2 cellular contexts compared by ENCODE assay signal in the genomic region with DNA sequence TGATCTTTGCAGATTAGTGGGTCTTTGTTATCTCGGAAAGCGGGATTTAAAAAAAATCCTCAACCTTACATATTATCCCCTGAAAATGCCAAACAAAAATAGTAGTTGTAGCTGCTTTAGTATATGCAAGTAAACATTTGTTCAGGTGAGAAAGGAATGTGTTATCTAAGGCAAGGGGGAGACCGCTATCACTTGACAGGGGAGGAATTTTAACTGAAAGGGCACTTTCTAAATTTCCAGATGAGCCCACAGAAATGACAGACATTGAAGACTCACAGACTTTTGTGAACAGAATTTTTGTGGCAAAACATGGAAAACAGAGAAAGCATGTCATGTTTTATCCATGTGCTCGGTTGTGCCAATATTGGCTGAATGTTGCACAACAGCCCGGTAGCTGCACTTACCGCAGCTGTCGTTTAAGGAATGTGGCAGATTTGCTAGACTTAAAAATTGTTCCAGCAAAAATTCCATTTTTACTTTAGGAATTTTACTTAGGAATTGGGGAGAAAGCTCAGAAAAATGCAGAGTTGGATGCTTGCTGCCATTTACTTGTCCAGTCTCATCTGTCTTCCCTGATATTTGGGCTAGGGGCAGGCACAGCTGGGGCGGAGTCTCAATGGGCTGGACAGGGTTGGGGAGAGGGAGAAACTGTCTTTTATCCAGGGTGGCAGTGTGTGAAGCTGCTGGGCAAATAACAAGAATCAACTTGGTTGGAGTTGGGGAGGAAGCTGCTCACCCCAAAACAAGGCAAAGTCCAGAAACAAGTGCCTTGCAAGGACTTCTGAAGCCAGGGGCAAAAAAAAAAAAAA.
TF ChIP-seq lines count a peak whose summit lies in the region.

No MANE protein-coding gene starts in this region.

TF ChIP-seq in IMR-90, 13 proteins besides CTCF, POLR2A, EP300 and RAD21:
- no peak for TF ChIP-seq RCOR1 (IDR thresholded peaks at IDR 0.05; ENCODE audit: insufficient replicate concordance, low read length)
- TF ChIP-seq CEBPB (IDR thresholded peaks at IDR 0.05; ENCODE audit: low read depth, low read length) = peak; percentile 94

TF ChIP-seq in K562, 482 proteins besides CTCF, POLR2A, EP300 and RAD21:
- no peak for TF ChIP-seq TRIM24 (IDR thresholded peaks at IDR 0.05)
- no peak for TF ChIP-seq ZC3H11A (IDR thresholded peaks at IDR 0.05; ENCODE audit: low read depth, low read length)
- no peak for TF ChIP-seq STAT5B (CRISPR knock-in tag; IDR thresholded peaks at IDR 0.05)
- peak; percentile 53 for TF ChIP-seq CEBPB (tag; IDR thresholded peaks at IDR 0.05)
- TF ChIP-seq NR4A1 (CRISPR knock-in tag; IDR thresholded peaks at IDR 0.05) = no peak
- TF ChIP-seq NR4A1 (tag; IDR thresholded peaks at IDR 0.05) = no peak
- no peak for TF ChIP-seq CEBPG (CRISPR knock-in tag; IDR thresholded peaks at IDR 0.05)
- TF ChIP-seq CEBPG (tag; conservative IDR thresholded peaks at IDR 0.05 in 1 of 2, IDR thresholded peaks at IDR 0.05 in 1 of 2) = peak in 1 of 2 experiments; percentile 54; a peak in 2 of 4 replicates
- TF ChIP-seq ZNF140 (CRISPR knock-in tag; IDR thresholded peaks at IDR 0.05) = no peak
- no peak for TF ChIP-seq HOMEZ (CRISPR knock-in tag; IDR thresholded peaks at IDR 0.05)
- no peak for TF ChIP-seq SETDB1 (IDR thresholded peaks at IDR 0.05; ENCODE audit: low read length)
- no peak for TF ChIP-seq MBD1 (CRISPR knock-in tag; IDR thresholded peaks at IDR 0.05)
- no peak for TF ChIP-seq CREB3 (tag; conservative IDR thresholded peaks at IDR 0.05; ENCODE audit: low read depth)
- no peak for TF ChIP-seq ZNF584 (CRISPR knock-in tag; IDR thresholded peaks at IDR 0.05; ENCODE audit: low read depth)
- no peak for TF ChIP-seq ZNF445 (CRISPR knock-in tag; IDR thresholded peaks at IDR 0.05; ENCODE audit: low read depth)
- TF ChIP-seq, protein P1, sequence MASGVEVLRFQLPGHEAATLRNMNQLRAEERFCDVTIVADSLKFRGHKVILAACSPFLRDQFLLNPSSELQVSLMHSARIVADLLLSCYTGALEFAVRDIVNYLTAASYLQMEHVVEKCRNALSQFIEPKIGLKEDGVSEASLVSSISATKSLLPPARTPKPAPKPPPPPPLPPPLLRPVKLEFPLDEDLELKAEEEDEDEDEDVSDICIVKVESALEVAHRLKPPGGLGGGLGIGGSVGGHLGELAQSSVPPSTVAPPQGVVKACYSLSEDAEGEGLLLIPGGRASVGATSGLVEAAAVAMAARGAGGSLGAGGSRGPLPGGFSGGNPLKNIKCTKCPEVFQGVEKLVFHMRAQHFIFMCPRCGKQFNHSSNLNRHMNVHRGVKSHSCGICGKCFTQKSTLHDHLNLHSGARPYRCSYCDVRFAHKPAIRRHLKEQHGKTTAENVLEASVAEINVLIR (CRISPR knock-in tag; IDR thresholded peaks at IDR 0.05) = no peak
- TF ChIP-seq ZNF146 (CRISPR knock-in tag; IDR thresholded peaks at IDR 0.05; ENCODE audit: unreplicated experiment) = no peak
